ENCODE assay signal across 8 cellular contexts in the genomic region with DNA sequence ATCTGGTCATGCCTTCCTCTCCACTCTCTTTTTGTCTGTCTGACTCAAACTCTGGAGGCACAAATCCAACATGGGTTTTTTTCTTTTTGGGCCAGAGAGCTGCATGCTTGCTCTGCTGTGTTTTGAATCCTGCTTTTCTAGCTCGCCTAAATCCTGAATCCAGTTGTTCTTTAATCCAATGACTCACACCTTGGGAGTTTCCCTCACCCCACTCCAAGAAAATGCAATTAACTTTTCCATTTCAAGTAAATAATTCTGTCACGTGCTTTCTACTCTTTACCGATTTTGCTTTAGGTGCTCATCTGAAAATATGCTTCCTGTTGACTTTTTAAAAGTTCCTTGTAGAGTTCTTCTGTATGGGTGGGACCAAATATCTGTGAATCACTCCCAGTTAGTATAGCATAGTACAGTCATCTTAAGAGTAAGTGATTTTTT. TPM values are rescaled to one million over a fixed set of nuclear protein-coding genes. Genes with fewer than 3 reads are reported as not detected.
DNase-seq lines count a peak whose midpoint lies in the region; ATAC-seq and TF ChIP-seq lines count a peak whose summit lies in the region.

No MANE protein-coding gene starts in this region.

- H3K79me2 ChIP-seq in GM23338 (replicated peaks; ENCODE audit: insufficient read depth) = peaks cover 97% of the 10 kb centered on the region

- no peaks in the 10 kb centered on the region for H3F3A ChIP-seq in GM23338 (replicated peaks; ENCODE audit: low read depth)

- TF ChIP-seq CTCF in GM23338 (conservative IDR thresholded peaks at IDR 0.05; ENCODE audit: low read depth in 2 of 2) = no peak
- TF ChIP-seq CTCF in esophagus squamous epithelium (IDR thresholded peaks at IDR 0.05) = no peak

- no peak overlapping the region for H2AFZ ChIP-seq in GM23338

- intact Hi-C loops in esophagus squamous epithelium (cut with DNase I) (no loop called here), posterior cingulate gyrus (cut with DNase I) (no loop called here)

- H3K9ac ChIP-seq in SK-N-MC (ENCODE audit: insufficient read length) = no peak overlapping the region

- H3K4me1 ChIP-seq in GM23338 (ENCODE audit: insufficient read depth) (peaks cover 12% of the 10 kb centered on the region), esophagus squamous epithelium (peaks cover 36 to 89% (median 39%) of the 10 kb centered on the region in 3 donors)

- DNase-seq in GM23338 (ENCODE audit: low spot score) (peak; percentile 60), SK-N-MC (ENCODE audit: low read depth, low spot score) (peak; percentile 18), esophagus squamous epithelium (lab: John Stamatoyannopoulos, UW) (no peak), non-pigmented ciliary epithelial cell (ENCODE audit: low read depth) (peak; percentile 76), epidermal melanocyte (ENCODE audit: insufficient read length, low spot score) (no peak), posterior cingulate gyrus (no peak)
- no peak for DNase-seq in stimulated activated naive CD4-positive, alpha-beta T cell treated with Interleukin-2 at 50 U/mL for 16 hours (lab: John Stamatoyannopoulos, UW)

- H3K4me2 ChIP-seq in GM23338 = no peak overlapping the region

- peak; percentile 54 for ATAC-seq in GM23338
- no peak for ATAC-seq in HG03520 (IDR thresholded peaks at IDR 0.05; ENCODE audit: unreplicated experiment)

- no peaks in the 10 kb centered on the region for H3K9me3 Mint-ChIP-seq in GM23338

- peak overlapping the region; percentile 84; the same call in 1 of the 2 replicates for H3K27ac Mint-ChIP-seq in GM23338

- WGBS in esophagus squamous epithelium, 2 donors = 2 to 4% methylated on average over 3 of the region's 3 CpGs

- H3K4me3 Mint-ChIP-seq in GM23338 = no peak overlapping the region; the same call in 1 of the 3 replicates

- H3K4me3 ChIP-seq in GM23338 (no peak overlapping the region), SK-N-MC (no peak overlapping the region), esophagus squamous epithelium (peak overlapping the region in 1 of 4 donors; percentile 11)

- no peaks in the 10 kb centered on the region for H3K36me3 ChIP-seq in GM23338 (ENCODE audit: insufficient read depth)
- H3K36me3 ChIP-seq in SK-N-MC (ENCODE audit: insufficient read depth, low read length) = no peaks in the 10 kb centered on the region
- H3K36me3 ChIP-seq in esophagus squamous epithelium = no peaks in the 10 kb centered on the region

- no peak overlapping the region for H3K27ac ChIP-seq in GM23338 (ENCODE audit: low read depth)
- H3K27ac ChIP-seq in SK-N-MC = no peak overlapping the region
- H3K27ac ChIP-seq in esophagus squamous epithelium = peak overlapping the region; percentile 68 to 87 (median 76)

- TF ChIP-seq POLR2A in esophagus squamous epithelium (IDR thresholded peaks at IDR 0.05) = no peak

- H3K27me3 ChIP-seq in GM23338 (ENCODE audit: insufficient read depth) = no peaks in the 10 kb centered on the region
- no peaks in the 10 kb centered on the region for H3K27me3 ChIP-seq in esophagus squamous epithelium

- H3K9me3 ChIP-seq in SK-N-MC (ENCODE audit: low read depth, low read length) (no peaks in the 10 kb centered on the region), esophagus squamous epithelium (no peaks in the 10 kb centered on the region)

- H3K36me3 Mint-ChIP-seq in GM23338 (ENCODE audit: low read depth) = no peaks in the 10 kb centered on the region

- H3K27me3 Mint-ChIP-seq in GM23338 (ENCODE audit: insufficient read depth, low read depth, poor library complexity) = peaks cover 6% of the 10 kb centered on the region

- H3K9me2 ChIP-seq in GM23338 (ENCODE audit: insufficient read depth) = no peaks in the 10 kb centered on the region

- peaks cover 49% of the 10 kb centered on the region for H3K4me1 Mint-ChIP-seq in GM23338

- H4K20me1 ChIP-seq in GM23338 (replicated peaks; ENCODE audit: insufficient read depth) = peaks cover 19% of the 10 kb centered on the region

TF ChIP-seq in GM23338, 12 proteins besides CTCF, POLR2A, EP300 and RAD21 (continues in another document):
- TF ChIP-seq POLR2AphosphoS5 (IDR thresholded peaks at IDR 0.05; ENCODE audit: low read depth) (no peak), ZNF331 (CRISPR knock-in tag; IDR thresholded peaks at IDR 0.05; ENCODE audit: low read depth) (no peak), NANOG (IDR thresholded peaks at IDR 0.05; ENCODE audit: borderline replicate concordance) (no peak), ZNF114 (CRISPR knock-in tag; IDR thresholded peaks at IDR 0.05) (no peak), CREB1 (CRISPR knock-in tag; IDR thresholded peaks at IDR 0.05; ENCODE audit: low read depth) (no peak), EZH2phosphoT487 (IDR thresholded peaks at IDR 0.05; ENCODE audit: unreplicated experiment) (no peak), JUNB (IDR thresholded peaks at IDR 0.05; ENCODE audit: unreplicated experiment) (no peak), EZH2 (IDR thresholded peaks at IDR 0.05; ENCODE audit: low read depth, unreplicated experiment) (no peak), STAT1 (IDR thresholded peaks at IDR 0.05; ENCODE audit: unreplicated experiment) (no peak)
- TF ChIP-seq, protein P1, sequence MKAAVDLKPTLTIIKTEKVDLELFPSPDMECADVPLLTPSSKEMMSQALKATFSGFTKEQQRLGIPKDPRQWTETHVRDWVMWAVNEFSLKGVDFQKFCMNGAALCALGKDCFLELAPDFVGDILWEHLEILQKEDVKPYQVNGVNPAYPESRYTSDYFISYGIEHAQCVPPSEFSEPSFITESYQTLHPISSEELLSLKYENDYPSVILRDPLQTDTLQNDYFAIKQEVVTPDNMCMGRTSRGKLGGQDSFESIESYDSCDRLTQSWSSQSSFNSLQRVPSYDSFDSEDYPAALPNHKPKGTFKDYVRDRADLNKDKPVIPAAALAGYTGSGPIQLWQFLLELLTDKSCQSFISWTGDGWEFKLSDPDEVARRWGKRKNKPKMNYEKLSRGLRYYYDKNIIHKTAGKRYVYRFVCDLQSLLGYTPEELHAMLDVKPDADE (IDR thresholded peaks at IDR 0.05) = no peak
- TF ChIP-seq, protein P2, sequence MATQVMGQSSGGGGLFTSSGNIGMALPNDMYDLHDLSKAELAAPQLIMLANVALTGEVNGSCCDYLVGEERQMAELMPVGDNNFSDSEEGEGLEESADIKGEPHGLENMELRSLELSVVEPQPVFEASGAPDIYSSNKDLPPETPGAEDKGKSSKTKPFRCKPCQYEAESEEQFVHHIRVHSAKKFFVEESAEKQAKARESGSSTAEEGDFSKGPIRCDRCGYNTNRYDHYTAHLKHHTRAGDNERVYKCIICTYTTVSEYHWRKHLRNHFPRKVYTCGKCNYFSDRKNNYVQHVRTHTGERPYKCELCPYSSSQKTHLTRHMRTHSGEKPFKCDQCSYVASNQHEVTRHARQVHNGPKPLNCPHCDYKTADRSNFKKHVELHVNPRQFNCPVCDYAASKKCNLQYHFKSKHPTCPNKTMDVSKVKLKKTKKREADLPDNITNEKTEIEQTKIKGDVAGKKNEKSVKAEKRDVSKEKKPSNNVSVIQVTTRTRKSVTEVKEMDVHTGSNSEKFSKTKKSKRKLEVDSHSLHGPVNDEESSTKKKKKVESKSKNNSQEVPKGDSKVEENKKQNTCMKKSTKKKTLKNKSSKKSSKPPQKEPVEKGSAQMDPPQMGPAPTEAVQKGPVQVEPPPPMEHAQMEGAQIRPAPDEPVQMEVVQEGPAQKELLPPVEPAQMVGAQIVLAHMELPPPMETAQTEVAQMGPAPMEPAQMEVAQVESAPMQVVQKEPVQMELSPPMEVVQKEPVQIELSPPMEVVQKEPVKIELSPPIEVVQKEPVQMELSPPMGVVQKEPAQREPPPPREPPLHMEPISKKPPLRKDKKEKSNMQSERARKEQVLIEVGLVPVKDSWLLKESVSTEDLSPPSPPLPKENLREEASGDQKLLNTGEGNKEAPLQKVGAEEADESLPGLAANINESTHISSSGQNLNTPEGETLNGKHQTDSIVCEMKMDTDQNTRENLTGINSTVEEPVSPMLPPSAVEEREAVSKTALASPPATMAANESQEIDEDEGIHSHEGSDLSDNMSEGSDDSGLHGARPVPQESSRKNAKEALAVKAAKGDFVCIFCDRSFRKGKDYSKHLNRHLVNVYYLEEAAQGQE (IDR thresholded peaks at IDR 0.05; ENCODE audit: unreplicated experiment) = no peak

RNA-seq across cellular contexts. Expression of a gene that starts 47.6 kb away (rescaled TPM):
- total RNA-seq in GM23338 (2014; rRNA removed; shearing (Covaris generic)) = 61.2 and 73.0 TPM in 2 replicates
- polyA plus RNA-seq in GM23338 (2016; fragmentation: Nextera tagmentation; extraction: Ambion mirVana) = 27.3 and 32.1 TPM in 2 replicates
- total RNA-seq in esophagus squamous epithelium = 100 to 1,000 TPM in 1 of 4 donors, 10 to 100 TPM in 3; 46.9 to 162 (median 67.9) TPM

Comparison
In these comparisons a context has a peak if more than half of its experiments do, and no peak if none do; other contexts are left out.
1. DNase-seq: peak in GM23338 (single experiment), SK-N-MC (single experiment) and non-pigmented ciliary epithelial cell (single experiment); none in esophagus squamous epithelium (single experiment), epidermal melanocyte (single experiment), posterior cingulate gyrus (0 of 10) and stimulated activated naive CD4-positive, alpha-beta T cell treated with Interleukin-2 at 50 U/mL for 16 hours (single experiment).
2. H3K27ac ChIP-seq: peak in esophagus squamous epithelium (4 of 4); none in GM23338 (single experiment) and SK-N-MC (single experiment).